9 cellular contexts compared by ENCODE assay signal in the genomic region with DNA sequence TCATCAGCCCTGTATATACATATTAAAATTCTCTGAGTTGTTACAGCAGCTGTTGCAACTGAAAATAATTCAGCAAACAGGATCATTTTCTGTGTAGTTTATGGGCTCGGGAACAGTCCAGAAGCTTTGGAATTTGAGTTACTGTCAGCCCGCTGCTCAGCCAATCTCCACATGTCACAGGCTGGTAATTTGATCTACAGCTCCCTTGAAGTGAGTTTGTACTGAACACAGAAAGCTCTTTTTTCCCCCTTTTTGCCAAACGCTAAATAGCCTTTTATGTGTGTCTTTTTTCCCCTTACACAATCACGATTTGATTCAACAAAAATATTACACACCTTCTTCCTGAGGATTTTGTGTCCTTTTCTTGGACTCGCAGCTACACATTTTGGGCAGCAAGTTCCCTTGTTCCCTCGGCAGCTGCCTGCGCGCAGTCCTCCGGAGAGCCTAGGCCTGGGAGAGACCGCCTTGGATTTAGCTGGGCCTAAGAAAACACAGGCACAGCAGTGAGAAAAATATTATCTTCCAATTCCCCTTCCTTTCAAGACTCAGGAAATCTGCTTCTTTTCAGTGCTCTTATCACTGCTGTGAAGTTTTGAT.
DNase-seq lines count a peak whose midpoint lies in the region; ATAC-seq and TF ChIP-seq lines count a peak whose summit lies in the region.
"Had no signal": no experiment of that assay in that cellular context is flagged by ENCODE, and none has a peak within 500 bp of the region (broad histone marks: within the 10 kb centered on the region; RNA-seq: fewer than 3 reads in every experiment).

No MANE protein-coding gene starts in this region.

- no peak overlapping the region for H3T11ph ChIP-seq in H9 (ENCODE audit: low read length)

- H2BK20ac ChIP-seq in H9 (ENCODE audit: low read depth, low read length, poor library complexity, severe bottlenecking) = no peak overlapping the region

- no peak overlapping the region for H4K91ac ChIP-seq in H9 (ENCODE audit: insufficient read length, low read depth, low read length)

- no peak overlapping the region for H2BK12ac ChIP-seq in H9 (ENCODE audit: insufficient read length, low read depth, low read length)

- H3K27me3 ChIP-seq in H9 (ENCODE audit: insufficient read depth, low read length) (no peaks in the 10 kb centered on the region), heart right ventricle (no peaks in the 10 kb centered on the region)

- no peak overlapping the region for H3K4me3 ChIP-seq in SK-N-MC
- peak overlapping the region in 9 of 10 donors; percentile 4 to 43 (median 35) for H3K4me3 ChIP-seq in heart right ventricle
- H3K4me3 ChIP-seq in retinal pigment epithelial cell (ENCODE audit: low read length) = peak overlapping the region; percentile 21

- no peak overlapping the region for H2AK5ac ChIP-seq in H9 (ENCODE audit: insufficient read length, low read length)

- TF ChIP-seq CTCF in H9 (conservative IDR thresholded peaks at IDR 0.05) (no peak), heart right ventricle (IDR thresholded peaks at IDR 0.05) (no peak), retinal pigment epithelial cell (conservative IDR thresholded peaks at IDR 0.05; ENCODE audit: low read depth, low read length) (no peak)

- no peak overlapping the region for H3K23ac ChIP-seq in H9 (ENCODE audit: insufficient read length, low read depth, low read length)

- no peaks in the 10 kb centered on the region for H4K20me1 ChIP-seq in H9 (ENCODE audit: control insufficient read depth, insufficient read depth, insufficient read length)

- peaks cover 53 to 60% of the 10 kb centered on the region in 2 experiments for H3K4me1 Mint-ChIP-seq in H9

- no peak overlapping the region for H4K8ac ChIP-seq in H9 (replicated peaks; ENCODE audit: insufficient read length, low read depth, low read length)

- H3K9me3 Mint-ChIP-seq in H9 = peaks cover 4 to 5% of the 10 kb centered on the region in 2 experiments; a peak in 4 of 5 replicates

- peak overlapping the region; percentile 70 to 89 (median 84); a peak in 4 of 7 replicates for H3K27ac Mint-ChIP-seq in H9
- H3K27ac Mint-ChIP-seq: activated T-cell treated with anti-CD3 and anti-CD28 coated beads, Interleukin-2, amount 50 U/mL, for 72 hours had no signal

- H2BK120ac ChIP-seq in H9 (ENCODE audit: low read depth, low read length, poor library complexity, severe bottlenecking) = no peak overlapping the region

- H3K4me1 ChIP-seq in H9 (ENCODE audit: insufficient read depth, low read length) (peaks cover 15% of the 10 kb centered on the region; the same call in 1 of the 2 replicates), heart right ventricle (peaks cover 0 to 34% (median 19%) of the 10 kb centered on the region in 9 donors)

- no peak overlapping the region for H3K4ac ChIP-seq in H9 (ENCODE audit: low read depth, low read length)

- no peaks in the 10 kb centered on the region for H3K79me1 ChIP-seq in H9 (ENCODE audit: insufficient read depth, low read depth, low read length, poor library complexity, severe bottlenecking)

- H2AFZ ChIP-seq in H9 (ENCODE audit: low read length) = no peak overlapping the region

- no peak for DNase-seq in H9
- DNase-seq in SK-N-MC (ENCODE audit: low read depth, low spot score) = no peak
- peak in 1 of 2 donors; percentile 34 for DNase-seq in heart right ventricle
- DNase-seq in retinal pigment epithelial cell (ENCODE audit: low read depth) = no peak
- DNase-seq in posterior vena cava (ENCODE audit: low spot score) = no peak
- no peak for DNase-seq in HCEC 1CT

- no peak overlapping the region for H4K5ac ChIP-seq in H9 (ENCODE audit: insufficient read length, low read depth, low read length)

- H3K79me2 ChIP-seq in H9 (ENCODE audit: insufficient read depth, low read length) = no peaks in the 10 kb centered on the region

- WGBS in H9 (ENCODE audit: extremely low coverage, insufficient read length, low lambda C conversion rate) = no CpG with 5 or more reads among the region's 10 CpGs
- WGBS in heart right ventricle, 2 donors = 31 to 39% methylated on average over 10 of the region's 10 CpGs

- no peaks in the 10 kb centered on the region for H3K23me2 ChIP-seq in H9 (ENCODE audit: insufficient read length, low read depth, low read length, poor library complexity, severe bottlenecking)

- H3K36me3 ChIP-seq in SK-N-MC (ENCODE audit: insufficient read depth, low read length) (no peaks in the 10 kb centered on the region), heart right ventricle (no peaks in the 10 kb centered on the region)

- intact Hi-C loops in heart right ventricle (cut with DNase I) = loop anchor here in 4 of 10 donors (2.0 to 10.0 kb wide), 4 partner anchors 138 to 528 kb away; a partner anchor contains a TSS
- intact Hi-C loops in posterior vena cava (cut with DNase I) = no loop called here

- H3K4me2 ChIP-seq in H9 (ENCODE audit: insufficient read depth, insufficient read length, low read length) = no peak overlapping the region

- H3K56ac ChIP-seq in H9 (ENCODE audit: insufficient read length, low read depth, low read length) = no peak overlapping the region

- H3K9ac ChIP-seq in H9 (ENCODE audit: extremely low read depth, insufficient read length, low read length) = no peak overlapping the region
- H3K9ac ChIP-seq in SK-N-MC (ENCODE audit: insufficient read length) = no peak overlapping the region

- H3K18ac ChIP-seq in H9 (ENCODE audit: insufficient read length, low read depth, low read length) = no peak overlapping the region

- H3K9me3 ChIP-seq in H9 (ENCODE audit: control insufficient read depth, low read depth, low read length) (no peaks in the 10 kb centered on the region), SK-N-MC (ENCODE audit: low read depth, low read length) (no peaks in the 10 kb centered on the region), heart right ventricle (peaks cover 0 to 2% (median 0%) of the 10 kb centered on the region in 11 donors)

- H3K27ac ChIP-seq in H9 (ENCODE audit: insufficient read length, low read depth, low read length) (no peak overlapping the region), SK-N-MC (peak overlapping the region; percentile 47), heart right ventricle (peak overlapping the region; percentile 5 to 83 (median 78))

- no peaks in the 10 kb centered on the region for H3K27me3 Mint-ChIP-seq in H9 (ENCODE audit: low read depth)

- H3K4me3 Mint-ChIP-seq in H9 = no peak overlapping the region; a peak in 1 of 5 replicates
- H3K4me3 Mint-ChIP-seq: activated T-cell treated with anti-CD3 and anti-CD28 coated beads, Interleukin-2, amount 50 U/mL, for 72 hours had no signal

- H3K14ac ChIP-seq in H9 (ENCODE audit: insufficient read depth, low read length) = no peak overlapping the region

- no peak overlapping the region for H2BK5ac ChIP-seq in H9 (ENCODE audit: insufficient read length, low read length)

- ATAC-seq in heart right ventricle (peak; percentile 69 to 86 (median 80)), HG02623 (IDR thresholded peaks at IDR 0.05; ENCODE audit: unreplicated experiment) (no peak), HG03196 (IDR thresholded peaks at IDR 0.05; ENCODE audit: unreplicated experiment) (no peak)

- peaks cover 3 to 18% (median 9%) of the 10 kb centered on the region in 3 experiments; a peak in 5 of 7 replicates for H3K36me3 Mint-ChIP-seq in H9 (ENCODE audit: insufficient read depth in 1 of 3, low read depth in 3 of 3)

- H2BK15ac ChIP-seq in H9 (ENCODE audit: low read depth, low read length) = no peak overlapping the region

Comparison
In these comparisons a context has a peak if more than half of its experiments do, and no peak if none do; other contexts are left out.
1. ATAC-seq: peak in heart right ventricle (8 of 8); none in HG02623 (single experiment) and HG03196 (single experiment).